In genomic region chr12:32135967-32136366, GRCh38 we compare ENCODE assay signal across 29 cellular contexts. TPM values are rescaled to one million over a fixed set of nuclear protein-coding genes. Genes with fewer than 3 reads are reported as not detected.
DNase-seq lines count a peak whose midpoint lies in the region; ATAC-seq and TF ChIP-seq lines count a peak whose summit lies in the region.
"Had no signal": no experiment of that assay in that cellular context is flagged by ENCODE, and none has a peak within 500 bp of the region (broad histone marks: within the 10 kb centered on the region; RNA-seq: fewer than 3 reads in every experiment).

No MANE protein-coding gene starts in this region.

- H3K27me3 Mint-ChIP-seq in CD8-positive, alpha-beta T cell (ENCODE audit: low read depth), result no peaks in the 10 kb centered on the region
- no peaks in the 10 kb centered on the region for H3K27me3 Mint-ChIP-seq in IgD-negative memory B cell
- H3K27me3 Mint-ChIP-seq in brain, result no peaks in the 10 kb centered on the region
- no peaks in the 10 kb centered on the region for H3K27me3 Mint-ChIP-seq in nephron progenitor cell (ENCODE audit: low read depth, poor library complexity)
- peaks cover 8% of the 10 kb centered on the region for H3K27me3 Mint-ChIP-seq in stimulated activated naive CD8-positive, alpha-beta T cell treated with anti-CD3 and anti-CD28 coated beads, Interleukin-15, amount 100 ng/mL, for 72 hours

- no peak overlapping the region for H3K27ac ChIP-seq in CD8-positive, alpha-beta T cell (ENCODE audit: low read depth, low read length)
- H3K27ac ChIP-seq in WERI-Rb-1 (no peak overlapping the region), upper lobe of right lung (no peak overlapping the region)
- H3K27ac ChIP-seq: BLaER1 treated with 17β-estradiol and CSF1 and Interleukin-3, amounts not matched to agents 10 nM and 100 nM; PC-9; upper lobe of left lung had no signal

- peak overlapping the region; percentile 37 for H3K27ac Mint-ChIP-seq in CD8-positive, alpha-beta T cell
- peak overlapping the region; percentile 46 to 72 (median 47) for H3K27ac Mint-ChIP-seq in IgD-negative memory B cell
- peak overlapping the region; percentile 31 to 90 (median 75) for H3K27ac Mint-ChIP-seq in brain
- H3K27ac Mint-ChIP-seq in nephron progenitor cell, result peak overlapping the region; percentile 53
- H3K27ac Mint-ChIP-seq in stimulated activated naive CD8-positive, alpha-beta T cell treated with anti-CD3 and anti-CD28 coated beads, Interleukin-15, amount 100 ng/mL, for 72 hours, result no peak overlapping the region
- H3K27ac Mint-ChIP-seq: T-helper 1 cell treated with Interleukin-12 subunit alpha and Interleukin-12 subunit beta and Interleukin-4 antibody, amounts not matched to agents 30 μg/mL and 1 μg/mL, for 36 hours had no signal

- H3K4me1 Mint-ChIP-seq in CD8-positive, alpha-beta T cell (ENCODE audit: low read depth), result peaks cover 28% of the 10 kb centered on the region
- H3K4me1 Mint-ChIP-seq in IgD-negative memory B cell (peaks cover 40% of the 10 kb centered on the region in 3 donors), brain (peaks cover 57% of the 10 kb centered on the region), nephron progenitor cell (peaks cover 49% of the 10 kb centered on the region)
- H3K4me1 Mint-ChIP-seq in stimulated activated naive CD8-positive, alpha-beta T cell treated with anti-CD3 and anti-CD28 coated beads, Interleukin-15, amount 100 ng/mL, for 72 hours, result peaks cover 32% of the 10 kb centered on the region

- no peak for DNase-seq in CD8-positive, alpha-beta T cell
- no peak for DNase-seq in nephron progenitor cell
- DNase-seq in WERI-Rb-1, result no peak
- no peak for DNase-seq in upper lobe of right lung
- DNase-seq in stimulated activated naive CD8-positive, alpha-beta T cell treated with anti-CD3 and anti-CD28 coated beads, Interleukin-15, amount 100 ng/mL, for 72 hours, result no peak
- DNase-seq: activated CD4-positive, alpha-beta T cell treated with anti-CD3 and anti-CD28 coated beads for 1 hour; activated T-cell treated with anti-CD3 and anti-CD28 coated beads for 4 hours; anterior cingulate cortex; Caco-2; effector CD4-positive, alpha-beta T cell; GF-D8; immature natural killer cell; left cardiac atrium; NCI-H1417; NCI-H2029; NCI-H524 treated with DMSO at 0.1 percent for 48 hours; PC-9; SK-N-SH; stimulated activated CD4-positive, alpha-beta T cell treated with anti-CD3 and anti-CD28 coated beads, Interleukin-12 subunit alpha, Interleukin-12 subunit beta, amount 100 ng/mL, for 4 hours; stimulated activated CD4-positive, alpha-beta T cell treated with anti-CD3 and anti-CD28 coated beads, Interleukin-2, amount 100 ng/mL, for 48 hours; substantia nigra; upper lobe of left lung had no signal

- intact Hi-C loops in CD8-positive, alpha-beta T cell (cut with DNase I, micrococcal nuclease), result no loop called here
- intact Hi-C loops in upper lobe of right lung (cut with DNase I), result no loop called here

- POLR2A ChIA-PET in CD8-positive, alpha-beta T cell (lab: Charles Lee), result no interaction called here

- no peaks in the 10 kb centered on the region for H3K9me3 ChIP-seq in CD8-positive, alpha-beta T cell (ENCODE audit: low read length)
- no peaks in the 10 kb centered on the region for H3K9me3 ChIP-seq in WERI-Rb-1 (ENCODE audit: severe bottlenecking)
- no peaks in the 10 kb centered on the region for H3K9me3 ChIP-seq in upper lobe of right lung
- H3K9me3 ChIP-seq: BLaER1 treated with 17β-estradiol and CSF1 and Interleukin-3, amounts not matched to agents 10 nM and 100 nM; Caco-2; SK-N-SH; upper lobe of left lung had no signal

- H3K4me1 ChIP-seq in CD8-positive, alpha-beta T cell (ENCODE audit: insufficient read depth, low read length), result peaks cover 7% of the 10 kb centered on the region
- H3K4me1 ChIP-seq in upper lobe of right lung, result no peaks in the 10 kb centered on the region

- no peaks in the 10 kb centered on the region for H3K36me3 ChIP-seq in CD8-positive, alpha-beta T cell (ENCODE audit: insufficient read depth, low read length)
- H3K36me3 ChIP-seq in WERI-Rb-1, result no peaks in the 10 kb centered on the region
- no peaks in the 10 kb centered on the region for H3K36me3 ChIP-seq in upper lobe of right lung
- H3K36me3 ChIP-seq: upper lobe of left lung had no signal

- no peak overlapping the region for H3K4me3 ChIP-seq in CD8-positive, alpha-beta T cell (ENCODE audit: low read depth, low read length)
- no peak overlapping the region for H3K4me3 ChIP-seq in WERI-Rb-1 (ENCODE audit: low read depth, low read length)
- no peak overlapping the region for H3K4me3 ChIP-seq in upper lobe of right lung
- H3K4me3 ChIP-seq: BLaER1 treated with 17β-estradiol and CSF1 and Interleukin-3, amounts not matched to agents 10 nM and 100 nM; PC-9; upper lobe of left lung had no signal

- H3K27me3 ChIP-seq in CD8-positive, alpha-beta T cell (ENCODE audit: insufficient read depth, low read length), result no peaks in the 10 kb centered on the region
- H3K27me3 ChIP-seq in WERI-Rb-1 (ENCODE audit: insufficient read depth, low read depth, severe bottlenecking), result no peaks in the 10 kb centered on the region
- no peaks in the 10 kb centered on the region for H3K27me3 ChIP-seq in upper lobe of right lung
- H3K27me3 ChIP-seq: BLaER1 treated with 17β-estradiol and CSF1 and Interleukin-3, amounts not matched to agents 10 nM and 100 nM; upper lobe of left lung had no signal

- peaks cover 2% of the 10 kb centered on the region for H3K36me3 Mint-ChIP-seq in CD8-positive, alpha-beta T cell
- H3K36me3 Mint-ChIP-seq in IgD-negative memory B cell (peaks cover 3% of the 10 kb centered on the region), brain (peaks cover 11% of the 10 kb centered on the region), nephron progenitor cell (ENCODE audit: low read depth) (peaks cover 10% of the 10 kb centered on the region)
- H3K36me3 Mint-ChIP-seq: activated naive CD4-positive, alpha-beta T cell treated with anti-CD3 and anti-CD28 coated beads, Interleukin-2, amount 50 U/mL, for 72 hours; immature natural killer cell had no signal

- no peak for ATAC-seq in CD8-positive, alpha-beta T cell
- ATAC-seq in GM21515 (IDR thresholded peaks at IDR 0.05; ENCODE audit: unreplicated experiment) (no peak), upper lobe of right lung (no peak)
- ATAC-seq in stimulated activated naive CD8-positive, alpha-beta T cell treated with anti-CD3 and anti-CD28 coated beads, Interleukin-15, amount 100 ng/mL, for 72 hours, result no peak
- ATAC-seq: activated naive CD4-positive, alpha-beta T cell treated with anti-CD3 and anti-CD28 coated beads, Interleukin-2, amount 50 U/mL, for 72 hours; left cardiac atrium; sciatic nerve had no signal

- H3K4me3 Mint-ChIP-seq in CD8-positive, alpha-beta T cell, result no peak overlapping the region
- H3K4me3 Mint-ChIP-seq in IgD-negative memory B cell (peak overlapping the region in 3 of 4 donors; percentile 30 to 54 (median 33)), brain (no peak overlapping the region), nephron progenitor cell (no peak overlapping the region)
- H3K4me3 Mint-ChIP-seq in stimulated activated naive CD8-positive, alpha-beta T cell treated with anti-CD3 and anti-CD28 coated beads, Interleukin-15, amount 100 ng/mL, for 72 hours, result no peak overlapping the region
- H3K4me3 Mint-ChIP-seq: T-helper 1 cell treated with Interleukin-12 subunit alpha and Interleukin-12 subunit beta and Interleukin-4 antibody, amounts not matched to agents 30 μg/mL and 1 μg/mL, for 36 hours had no signal

- no peaks in the 10 kb centered on the region for H3K9me3 Mint-ChIP-seq in CD8-positive, alpha-beta T cell
- H3K9me3 Mint-ChIP-seq in IgD-negative memory B cell (no peaks in the 10 kb centered on the region), brain (peaks cover 0 to 3% (median 0%) of the 10 kb centered on the region in 5 experiments), nephron progenitor cell (no peaks in the 10 kb centered on the region)
- no peaks in the 10 kb centered on the region for H3K9me3 Mint-ChIP-seq in stimulated activated naive CD8-positive, alpha-beta T cell treated with anti-CD3 and anti-CD28 coated beads, Interleukin-15, amount 100 ng/mL, for 72 hours
- H3K9me3 Mint-ChIP-seq: activated naive CD4-positive, alpha-beta T cell treated with anti-CD3 and anti-CD28 coated beads, Interleukin-2, amount 50 U/mL, for 72 hours; immature natural killer cell; T-helper 1 cell treated with Interleukin-12 subunit alpha and Interleukin-12 subunit beta and Interleukin-4 antibody, amounts not matched to agents 30 μg/mL and 1 μg/mL, for 36 hours had no signal

- no peak for TF ChIP-seq CTCF in CD8-positive, alpha-beta T cell (IDR thresholded peaks at IDR 0.05)
- no peak for TF ChIP-seq CTCF in brain (conservative IDR thresholded peaks at IDR 0.05)
- no peak for TF ChIP-seq CTCF in nephron progenitor cell (IDR thresholded peaks at IDR 0.05)
- no peak for TF ChIP-seq CTCF in WERI-Rb-1 (IDR thresholded peaks at IDR 0.05; ENCODE audit: low read depth, low read length)
- no peak for TF ChIP-seq CTCF in upper lobe of right lung (IDR thresholded peaks at IDR 0.05)

- CTCF ChIA-PET in CD8-positive, alpha-beta T cell (lab: Charles Lee), result no interaction called here

RNA-seq across cellular contexts. Expression of gene BICD1, which starts 29.3 kb away (rescaled TPM):
- total RNA-seq in CD8-positive, alpha-beta T cell, result 1 to 10 TPM; 7.0 to 7.2 TPM
- polyA plus RNA-seq in IgD-negative memory B cell (19.9 TPM), brain (ENCODE audit: insufficient read depth, low read depth, low replicate concordance) (5.5 TPM)
- 18.0 TPM for total RNA-seq in upper lobe of right lung

Comparison
In these comparisons a context has a peak if more than half of its experiments do, and no peak if none do; other contexts are left out.
1. H3K27ac Mint-ChIP-seq: peak in CD8-positive, alpha-beta T cell (single experiment), IgD-negative memory B cell (3 of 3), brain (5 of 5) and nephron progenitor cell (single experiment); none in stimulated activated naive CD8-positive, alpha-beta T cell treated with anti-CD3 and anti-CD28 coated beads, Interleukin-15, amount 100 ng/mL, for 72 hours (0 of 2).
2. H3K4me3 Mint-ChIP-seq: peak in IgD-negative memory B cell (3 of 4); none in CD8-positive, alpha-beta T cell (single experiment), brain (0 of 5), nephron progenitor cell (single experiment) and stimulated activated naive CD8-positive, alpha-beta T cell treated with anti-CD3 and anti-CD28 coated beads, Interleukin-15, amount 100 ng/mL, for 72 hours (0 of 2).